Comparison of ENCODE assay signal across 3 cellular contexts in the genomic region with DNA sequence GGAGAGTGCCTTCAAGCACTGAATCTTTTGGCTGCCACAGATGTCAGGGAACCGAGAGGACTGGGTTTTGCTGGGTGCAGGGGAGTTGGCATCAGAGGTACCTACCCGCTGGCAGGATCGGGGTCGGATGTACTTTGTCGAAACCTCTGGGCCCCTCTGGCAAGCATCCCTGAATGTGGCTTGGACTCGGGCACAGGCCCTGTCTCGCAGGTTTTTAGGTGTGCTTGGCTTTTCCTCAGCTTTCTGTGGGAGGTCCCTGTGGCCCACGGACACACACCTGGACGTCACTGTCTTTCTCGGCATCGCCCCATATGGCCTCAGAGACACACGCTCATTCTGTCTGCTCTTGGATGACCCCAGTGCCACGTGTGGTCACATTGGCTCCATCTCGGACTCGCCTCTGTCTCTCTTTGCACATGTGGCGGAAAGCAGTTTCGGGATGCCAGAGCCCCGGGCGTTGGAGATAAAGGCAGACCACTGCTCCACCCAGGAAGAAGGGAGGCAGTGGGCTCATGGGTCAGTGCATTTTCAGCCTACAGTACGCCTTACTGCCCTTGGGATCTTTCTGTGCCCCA.
TF ChIP-seq lines count a peak whose summit lies in the region.

No MANE protein-coding gene starts in this region.

TF ChIP-seq in SK-N-SH, 30 proteins besides CTCF, POLR2A, EP300 and RAD21:
- TF ChIP-seq, protein P1, sequence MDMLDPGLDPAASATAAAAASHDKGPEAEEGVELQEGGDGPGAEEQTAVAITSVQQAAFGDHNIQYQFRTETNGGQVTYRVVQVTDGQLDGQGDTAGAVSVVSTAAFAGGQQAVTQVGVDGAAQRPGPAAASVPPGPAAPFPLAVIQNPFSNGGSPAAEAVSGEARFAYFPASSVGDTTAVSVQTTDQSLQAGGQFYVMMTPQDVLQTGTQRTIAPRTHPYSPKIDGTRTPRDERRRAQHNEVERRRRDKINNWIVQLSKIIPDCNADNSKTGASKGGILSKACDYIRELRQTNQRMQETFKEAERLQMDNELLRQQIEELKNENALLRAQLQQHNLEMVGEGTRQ (IDR thresholded peaks at IDR 0.05; ENCODE audit: borderline replicate concordance, low read depth, low read length) = no peak
- TF ChIP-seq GATA2 (CRISPR knock-in tag; IDR thresholded peaks at IDR 0.05) = no peak
- TF ChIP-seq TEAD4 (IDR thresholded peaks at IDR 0.05; ENCODE audit: borderline replicate concordance, insufficient read depth) = no peak
- TF ChIP-seq YY1 (IDR thresholded peaks at IDR 0.05; ENCODE audit: low read depth) = no peak
- no peak for TF ChIP-seq SMC3 (IDR thresholded peaks at IDR 0.05; ENCODE audit: low read depth, low read length)
- TF ChIP-seq RCOR1 (IDR thresholded peaks at IDR 0.05; ENCODE audit: low read length) = no peak
- TF ChIP-seq SIN3A (IDR thresholded peaks at IDR 0.05; ENCODE audit: borderline replicate concordance, low read depth, low read length) = no peak
- TF ChIP-seq, protein P2, sequence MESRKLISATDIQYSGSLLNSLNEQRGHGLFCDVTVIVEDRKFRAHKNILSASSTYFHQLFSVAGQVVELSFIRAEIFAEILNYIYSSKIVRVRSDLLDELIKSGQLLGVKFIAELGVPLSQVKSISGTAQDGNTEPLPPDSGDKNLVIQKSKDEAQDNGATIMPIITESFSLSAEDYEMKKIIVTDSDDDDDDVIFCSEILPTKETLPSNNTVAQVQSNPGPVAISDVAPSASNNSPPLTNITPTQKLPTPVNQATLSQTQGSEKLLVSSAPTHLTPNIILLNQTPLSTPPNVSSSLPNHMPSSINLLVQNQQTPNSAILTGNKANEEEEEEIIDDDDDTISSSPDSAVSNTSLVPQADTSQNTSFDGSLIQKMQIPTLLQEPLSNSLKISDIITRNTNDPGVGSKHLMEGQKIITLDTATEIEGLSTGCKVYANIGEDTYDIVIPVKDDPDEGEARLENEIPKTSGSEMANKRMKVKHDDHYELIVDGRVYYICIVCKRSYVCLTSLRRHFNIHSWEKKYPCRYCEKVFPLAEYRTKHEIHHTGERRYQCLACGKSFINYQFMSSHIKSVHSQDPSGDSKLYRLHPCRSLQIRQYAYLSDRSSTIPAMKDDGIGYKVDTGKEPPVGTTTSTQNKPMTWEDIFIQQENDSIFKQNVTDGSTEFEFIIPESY (IDR thresholded peaks at IDR 0.05; ENCODE audit: borderline replicate concordance, low read depth) = no peak
- no peak for TF ChIP-seq CHD2 (IDR thresholded peaks at IDR 0.05; ENCODE audit: low read length, partially characterized antibody)
- TF ChIP-seq MEF2A (IDR thresholded peaks at IDR 0.05; ENCODE audit: borderline replicate concordance, low read depth) = no peak
- no peak for TF ChIP-seq FOSL2 (IDR thresholded peaks at IDR 0.05; ENCODE audit: borderline replicate concordance, low read depth)
- no peak for TF ChIP-seq MXI1 (IDR thresholded peaks at IDR 0.05; ENCODE audit: low read depth, low read length)
- no peak for TF ChIP-seq FOXJ3 (CRISPR knock-in tag; IDR thresholded peaks at IDR 0.05)
- TF ChIP-seq RXRA (IDR thresholded peaks at IDR 0.05; ENCODE audit: borderline replicate concordance, low read depth) = no peak
- no peak for TF ChIP-seq ELF1 (IDR thresholded peaks at IDR 0.05)
- no peak for TF ChIP-seq JUND (IDR thresholded peaks at IDR 0.05)
- TF ChIP-seq NRF1 (IDR thresholded peaks at IDR 0.05; ENCODE audit: low read depth, low read length) = no peak
- TF ChIP-seq NFIC (IDR thresholded peaks at IDR 0.05; ENCODE audit: borderline replicate concordance) = no peak
- no peak for TF ChIP-seq EZH2phosphoT487 (IDR thresholded peaks at IDR 0.05; ENCODE audit: borderline replicate concordance, low read depth)
- TF ChIP-seq, protein P3, sequence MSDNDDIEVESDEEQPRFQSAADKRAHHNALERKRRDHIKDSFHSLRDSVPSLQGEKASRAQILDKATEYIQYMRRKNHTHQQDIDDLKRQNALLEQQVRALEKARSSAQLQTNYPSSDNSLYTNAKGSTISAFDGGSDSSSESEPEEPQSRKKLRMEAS (IDR thresholded peaks at IDR 0.05; ENCODE audit: low read depth) = no peak

TF ChIP-seq in SK-N-SH treated with all-trans-retinoic acid at 6 μM for 48 hours, 23 proteins besides CTCF, POLR2A, EP300 and RAD21:
- TF ChIP-seq, protein P4, sequence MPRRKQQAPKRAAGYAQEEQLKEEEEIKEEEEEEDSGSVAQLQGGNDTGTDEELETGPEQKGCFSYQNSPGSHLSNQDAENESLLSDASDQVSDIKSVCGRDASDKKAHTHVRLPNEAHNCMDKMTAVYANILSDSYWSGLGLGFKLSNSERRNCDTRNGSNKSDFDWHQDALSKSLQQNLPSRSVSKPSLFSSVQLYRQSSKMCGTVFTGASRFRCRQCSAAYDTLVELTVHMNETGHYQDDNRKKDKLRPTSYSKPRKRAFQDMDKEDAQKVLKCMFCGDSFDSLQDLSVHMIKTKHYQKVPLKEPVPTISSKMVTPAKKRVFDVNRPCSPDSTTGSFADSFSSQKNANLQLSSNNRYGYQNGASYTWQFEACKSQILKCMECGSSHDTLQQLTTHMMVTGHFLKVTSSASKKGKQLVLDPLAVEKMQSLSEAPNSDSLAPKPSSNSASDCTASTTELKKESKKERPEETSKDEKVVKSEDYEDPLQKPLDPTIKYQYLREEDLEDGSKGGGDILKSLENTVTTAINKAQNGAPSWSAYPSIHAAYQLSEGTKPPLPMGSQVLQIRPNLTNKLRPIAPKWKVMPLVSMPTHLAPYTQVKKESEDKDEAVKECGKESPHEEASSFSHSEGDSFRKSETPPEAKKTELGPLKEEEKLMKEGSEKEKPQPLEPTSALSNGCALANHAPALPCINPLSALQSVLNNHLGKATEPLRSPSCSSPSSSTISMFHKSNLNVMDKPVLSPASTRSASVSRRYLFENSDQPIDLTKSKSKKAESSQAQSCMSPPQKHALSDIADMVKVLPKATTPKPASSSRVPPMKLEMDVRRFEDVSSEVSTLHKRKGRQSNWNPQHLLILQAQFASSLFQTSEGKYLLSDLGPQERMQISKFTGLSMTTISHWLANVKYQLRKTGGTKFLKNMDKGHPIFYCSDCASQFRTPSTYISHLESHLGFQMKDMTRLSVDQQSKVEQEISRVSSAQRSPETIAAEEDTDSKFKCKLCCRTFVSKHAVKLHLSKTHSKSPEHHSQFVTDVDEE (CRISPR knock-in tag; IDR thresholded peaks at IDR 0.05) = no peak
TF ChIP-seq in SK-N-SH treated with all-trans-retinoic acid at 6 μM for 48 hours: peak in this region for 0.

TF ChIP-seq in HepG2, 621 proteins besides CTCF, POLR2A, EP300 and RAD21:
- TF ChIP-seq, protein P5, sequence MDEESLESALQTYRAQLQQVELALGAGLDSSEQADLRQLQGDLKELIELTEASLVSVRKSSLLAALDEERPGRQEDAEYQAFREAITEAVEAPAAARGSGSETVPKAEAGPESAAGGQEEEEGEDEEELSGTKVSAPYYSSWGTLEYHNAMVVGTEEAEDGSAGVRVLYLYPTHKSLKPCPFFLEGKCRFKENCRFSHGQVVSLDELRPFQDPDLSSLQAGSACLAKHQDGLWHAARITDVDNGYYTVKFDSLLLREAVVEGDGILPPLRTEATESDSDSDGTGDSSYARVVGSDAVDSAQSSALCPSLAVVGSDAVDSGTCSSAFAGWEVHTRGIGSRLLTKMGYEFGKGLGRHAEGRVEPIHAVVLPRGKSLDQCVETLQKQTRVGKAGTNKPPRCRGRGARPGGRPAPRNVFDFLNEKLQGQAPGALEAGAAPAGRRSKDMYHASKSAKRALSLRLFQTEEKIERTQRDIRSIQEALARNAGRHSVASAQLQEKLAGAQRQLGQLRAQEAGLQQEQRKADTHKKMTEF (CRISPR knock-in tag; IDR thresholded peaks at IDR 0.05) = no peak
- no peak for TF ChIP-seq ZNF224 (CRISPR knock-in tag; IDR thresholded peaks at IDR 0.05)
- TF ChIP-seq, protein P6, sequence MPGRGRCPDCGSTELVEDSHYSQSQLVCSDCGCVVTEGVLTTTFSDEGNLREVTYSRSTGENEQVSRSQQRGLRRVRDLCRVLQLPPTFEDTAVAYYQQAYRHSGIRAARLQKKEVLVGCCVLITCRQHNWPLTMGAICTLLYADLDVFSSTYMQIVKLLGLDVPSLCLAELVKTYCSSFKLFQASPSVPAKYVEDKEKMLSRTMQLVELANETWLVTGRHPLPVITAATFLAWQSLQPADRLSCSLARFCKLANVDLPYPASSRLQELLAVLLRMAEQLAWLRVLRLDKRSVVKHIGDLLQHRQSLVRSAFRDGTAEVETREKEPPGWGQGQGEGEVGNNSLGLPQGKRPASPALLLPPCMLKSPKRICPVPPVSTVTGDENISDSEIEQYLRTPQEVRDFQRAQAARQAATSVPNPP (CRISPR knock-in tag; IDR thresholded peaks at IDR 0.05) = no peak
- no peak for TF ChIP-seq FOXP1 (IDR thresholded peaks at IDR 0.05)
- TF ChIP-seq FOXP1 (CRISPR knock-in tag; IDR thresholded peaks at IDR 0.05) = no peak
- TF ChIP-seq, protein P7, sequence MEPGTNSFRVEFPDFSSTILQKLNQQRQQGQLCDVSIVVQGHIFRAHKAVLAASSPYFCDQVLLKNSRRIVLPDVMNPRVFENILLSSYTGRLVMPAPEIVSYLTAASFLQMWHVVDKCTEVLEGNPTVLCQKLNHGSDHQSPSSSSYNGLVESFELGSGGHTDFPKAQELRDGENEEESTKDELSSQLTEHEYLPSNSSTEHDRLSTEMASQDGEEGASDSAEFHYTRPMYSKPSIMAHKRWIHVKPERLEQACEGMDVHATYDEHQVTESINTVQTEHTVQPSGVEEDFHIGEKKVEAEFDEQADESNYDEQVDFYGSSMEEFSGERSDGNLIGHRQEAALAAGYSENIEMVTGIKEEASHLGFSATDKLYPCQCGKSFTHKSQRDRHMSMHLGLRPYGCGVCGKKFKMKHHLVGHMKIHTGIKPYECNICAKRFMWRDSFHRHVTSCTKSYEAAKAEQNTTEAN (CRISPR knock-in tag; conservative IDR thresholded peaks at IDR 0.05) = no peak
- TF ChIP-seq, protein P8, sequence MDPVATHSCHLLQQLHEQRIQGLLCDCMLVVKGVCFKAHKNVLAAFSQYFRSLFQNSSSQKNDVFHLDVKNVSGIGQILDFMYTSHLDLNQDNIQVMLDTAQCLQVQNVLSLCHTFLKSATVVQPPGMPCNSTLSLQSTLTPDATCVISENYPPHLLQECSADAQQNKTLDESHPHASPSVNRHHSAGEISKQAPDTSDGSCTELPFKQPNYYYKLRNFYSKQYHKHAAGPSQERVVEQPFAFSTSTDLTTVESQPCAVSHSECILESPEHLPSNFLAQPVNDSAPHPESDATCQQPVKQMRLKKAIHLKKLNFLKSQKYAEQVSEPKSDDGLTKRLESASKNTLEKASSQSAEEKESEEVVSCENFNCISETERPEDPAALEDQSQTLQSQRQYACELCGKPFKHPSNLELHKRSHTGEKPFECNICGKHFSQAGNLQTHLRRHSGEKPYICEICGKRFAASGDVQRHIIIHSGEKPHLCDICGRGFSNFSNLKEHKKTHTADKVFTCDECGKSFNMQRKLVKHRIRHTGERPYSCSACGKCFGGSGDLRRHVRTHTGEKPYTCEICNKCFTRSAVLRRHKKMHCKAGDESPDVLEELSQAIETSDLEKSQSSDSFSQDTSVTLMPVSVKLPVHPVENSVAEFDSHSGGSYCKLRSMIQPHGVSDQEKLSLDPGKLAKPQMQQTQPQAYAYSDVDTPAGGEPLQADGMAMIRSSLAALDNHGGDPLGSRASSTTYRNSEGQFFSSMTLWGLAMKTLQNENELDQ (CRISPR knock-in tag; IDR thresholded peaks at IDR 0.05; ENCODE audit: borderline replicate concordance) = no peak
- TF ChIP-seq, protein P9, sequence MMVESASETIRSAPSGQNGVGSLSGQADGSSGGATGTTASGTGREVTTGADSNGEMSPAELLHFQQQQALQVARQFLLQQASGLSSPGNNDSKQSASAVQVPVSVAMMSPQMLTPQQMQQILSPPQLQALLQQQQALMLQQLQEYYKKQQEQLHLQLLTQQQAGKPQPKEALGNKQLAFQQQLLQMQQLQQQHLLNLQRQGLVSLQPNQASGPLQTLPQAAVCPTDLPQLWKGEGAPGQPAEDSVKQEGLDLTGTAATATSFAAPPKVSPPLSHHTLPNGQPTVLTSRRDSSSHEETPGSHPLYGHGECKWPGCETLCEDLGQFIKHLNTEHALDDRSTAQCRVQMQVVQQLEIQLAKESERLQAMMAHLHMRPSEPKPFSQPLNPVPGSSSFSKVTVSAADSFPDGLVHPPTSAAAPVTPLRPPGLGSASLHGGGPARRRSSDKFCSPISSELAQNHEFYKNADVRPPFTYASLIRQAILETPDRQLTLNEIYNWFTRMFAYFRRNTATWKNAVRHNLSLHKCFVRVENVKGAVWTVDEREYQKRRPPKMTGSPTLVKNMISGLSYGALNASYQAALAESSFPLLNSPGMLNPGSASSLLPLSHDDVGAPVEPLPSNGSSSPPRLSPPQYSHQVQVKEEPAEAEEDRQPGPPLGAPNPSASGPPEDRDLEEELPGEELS (CRISPR knock-in tag; IDR thresholded peaks at IDR 0.05) = no peak
- no peak for TF ChIP-seq ZNF788 (CRISPR knock-in tag; IDR thresholded peaks at IDR 0.05; ENCODE audit: borderline replicate concordance)
- TF ChIP-seq, protein P10, sequence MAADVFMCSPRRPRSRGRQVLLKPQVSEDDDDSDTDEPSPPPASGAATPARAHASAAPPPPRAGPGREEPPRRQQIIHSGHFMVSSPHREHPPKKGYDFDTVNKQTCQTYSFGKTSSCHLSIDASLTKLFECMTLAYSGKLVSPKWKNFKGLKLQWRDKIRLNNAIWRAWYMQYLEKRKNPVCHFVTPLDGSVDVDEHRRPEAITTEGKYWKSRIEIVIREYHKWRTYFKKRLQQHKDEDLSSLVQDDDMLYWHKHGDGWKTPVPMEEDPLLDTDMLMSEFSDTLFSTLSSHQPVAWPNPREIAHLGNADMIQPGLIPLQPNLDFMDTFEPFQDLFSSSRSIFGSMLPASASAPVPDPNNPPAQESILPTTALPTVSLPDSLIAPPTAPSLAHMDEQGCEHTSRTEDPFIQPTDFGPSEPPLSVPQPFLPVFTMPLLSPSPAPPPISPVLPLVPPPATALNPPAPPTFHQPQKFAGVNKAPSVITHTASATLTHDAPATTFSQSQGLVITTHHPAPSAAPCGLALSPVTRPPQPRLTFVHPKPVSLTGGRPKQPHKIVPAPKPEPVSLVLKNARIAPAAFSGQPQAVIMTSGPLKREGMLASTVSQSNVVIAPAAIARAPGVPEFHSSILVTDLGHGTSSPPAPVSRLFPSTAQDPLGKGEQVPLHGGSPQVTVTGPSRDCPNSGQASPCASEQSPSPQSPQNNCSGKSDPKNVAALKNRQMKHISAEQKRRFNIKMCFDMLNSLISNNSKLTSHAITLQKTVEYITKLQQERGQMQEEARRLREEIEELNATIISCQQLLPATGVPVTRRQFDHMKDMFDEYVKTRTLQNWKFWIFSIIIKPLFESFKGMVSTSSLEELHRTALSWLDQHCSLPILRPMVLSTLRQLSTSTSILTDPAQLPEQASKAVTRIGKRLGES (CRISPR knock-in tag; IDR thresholded peaks at IDR 0.05; ENCODE audit: borderline replicate concordance) = no peak
